ENCODE assay signal across 1 cellular context in genomic region chr7:100568176-100568935, GRCh38.
TF ChIP-seq lines count a peak whose summit lies in the region.

No MANE protein-coding gene starts in this region.

TF ChIP-seq in HepG2, 621 proteins besides CTCF, POLR2A, EP300 and RAD21 (continued from another document and continues in another):
- TF ChIP-seq ZNF766 (CRISPR knock-in tag; IDR thresholded peaks at IDR 0.05; ENCODE audit: borderline replicate concordance) (peak; percentile 59; the same call in 1 of the 2 replicates), ZNF614 (CRISPR knock-in tag; IDR thresholded peaks at IDR 0.05; ENCODE audit: borderline replicate concordance) (peak; percentile 47; the same call in 1 of the 2 replicates), ZNF788 (CRISPR knock-in tag; IDR thresholded peaks at IDR 0.05; ENCODE audit: borderline replicate concordance) (peak; percentile 95), CERS6 (CRISPR knock-in tag; IDR thresholded peaks at IDR 0.05) (no peak), ELF1 (CRISPR knock-in tag; IDR thresholded peaks at IDR 0.05) (peak; percentile 78), FOXK1 (CRISPR knock-in tag; IDR thresholded peaks at IDR 0.05; ENCODE audit: borderline replicate concordance, low read depth) (peak; percentile 80; the same call in 1 of the 2 replicates), ISX (CRISPR knock-in tag; conservative IDR thresholded peaks at IDR 0.05) (no peak), SIN3B (IDR thresholded peaks at IDR 0.05; ENCODE audit: low read length) (no peak), ZNF326 (CRISPR knock-in tag; IDR thresholded peaks at IDR 0.05; ENCODE audit: borderline replicate concordance) (peak; percentile 98), KIAA2018 (CRISPR knock-in tag; IDR thresholded peaks at IDR 0.05; ENCODE audit: borderline replicate concordance) (no peak; the same call in 1 of the 2 replicates), ATF3 (CRISPR knock-in tag; IDR thresholded peaks at IDR 0.05) (no peak; the same call in 1 of the 2 replicates), ZFX (CRISPR knock-in tag; IDR thresholded peaks at IDR 0.05; ENCODE audit: low read depth) (peak; percentile 85), JARID2 (CRISPR knock-in tag; IDR thresholded peaks at IDR 0.05; ENCODE audit: insufficient replicate concordance) (no peak), ZNF564 (CRISPR knock-in tag; IDR thresholded peaks at IDR 0.05) (no peak), PAF1 (CRISPR knock-in tag; IDR thresholded peaks at IDR 0.05) (peak; percentile 98), RAD51 (IDR thresholded peaks at IDR 0.05; ENCODE audit: borderline replicate concordance) (peak; percentile 62), ZFP36L1 (CRISPR knock-in tag; IDR thresholded peaks at IDR 0.05) (peak; percentile 49; the same call in 1 of the 2 replicates), ZFP1 (CRISPR knock-in tag; IDR thresholded peaks at IDR 0.05) (peak; percentile 48; the same call in 1 of the 2 replicates), ZNF276 (CRISPR knock-in tag; IDR thresholded peaks at IDR 0.05; ENCODE audit: low read depth) (peak; percentile 52), MED13 (CRISPR knock-in tag; IDR thresholded peaks at IDR 0.05) (0 out of 2 replicates have a peak, but pooled peaks have one; percentile 78), POGZ (CRISPR knock-in tag; IDR thresholded peaks at IDR 0.05) (peak; percentile 69; the same call in 1 of the 2 replicates), ETV5 (CRISPR knock-in tag; IDR thresholded peaks at IDR 0.05; ENCODE audit: borderline replicate concordance) (peak; percentile 26; the same call in 1 of the 2 replicates), FOXO1 (CRISPR knock-in tag; IDR thresholded peaks at IDR 0.05) (peak; percentile 74; the same call in 1 of the 2 replicates), ARID4A (CRISPR knock-in tag; IDR thresholded peaks at IDR 0.05; ENCODE audit: borderline replicate concordance) (peak; percentile 82; the same call in 1 of the 2 replicates), AKAP8 (CRISPR knock-in tag; IDR thresholded peaks at IDR 0.05) (peak; percentile 100)
- TF ChIP-seq, protein P1, sequence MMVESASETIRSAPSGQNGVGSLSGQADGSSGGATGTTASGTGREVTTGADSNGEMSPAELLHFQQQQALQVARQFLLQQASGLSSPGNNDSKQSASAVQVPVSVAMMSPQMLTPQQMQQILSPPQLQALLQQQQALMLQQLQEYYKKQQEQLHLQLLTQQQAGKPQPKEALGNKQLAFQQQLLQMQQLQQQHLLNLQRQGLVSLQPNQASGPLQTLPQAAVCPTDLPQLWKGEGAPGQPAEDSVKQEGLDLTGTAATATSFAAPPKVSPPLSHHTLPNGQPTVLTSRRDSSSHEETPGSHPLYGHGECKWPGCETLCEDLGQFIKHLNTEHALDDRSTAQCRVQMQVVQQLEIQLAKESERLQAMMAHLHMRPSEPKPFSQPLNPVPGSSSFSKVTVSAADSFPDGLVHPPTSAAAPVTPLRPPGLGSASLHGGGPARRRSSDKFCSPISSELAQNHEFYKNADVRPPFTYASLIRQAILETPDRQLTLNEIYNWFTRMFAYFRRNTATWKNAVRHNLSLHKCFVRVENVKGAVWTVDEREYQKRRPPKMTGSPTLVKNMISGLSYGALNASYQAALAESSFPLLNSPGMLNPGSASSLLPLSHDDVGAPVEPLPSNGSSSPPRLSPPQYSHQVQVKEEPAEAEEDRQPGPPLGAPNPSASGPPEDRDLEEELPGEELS (CRISPR knock-in tag; IDR thresholded peaks at IDR 0.05) = 0 out of 2 replicates have a peak, but pooled peaks have one; percentile 18
- TF ChIP-seq, protein P2, sequence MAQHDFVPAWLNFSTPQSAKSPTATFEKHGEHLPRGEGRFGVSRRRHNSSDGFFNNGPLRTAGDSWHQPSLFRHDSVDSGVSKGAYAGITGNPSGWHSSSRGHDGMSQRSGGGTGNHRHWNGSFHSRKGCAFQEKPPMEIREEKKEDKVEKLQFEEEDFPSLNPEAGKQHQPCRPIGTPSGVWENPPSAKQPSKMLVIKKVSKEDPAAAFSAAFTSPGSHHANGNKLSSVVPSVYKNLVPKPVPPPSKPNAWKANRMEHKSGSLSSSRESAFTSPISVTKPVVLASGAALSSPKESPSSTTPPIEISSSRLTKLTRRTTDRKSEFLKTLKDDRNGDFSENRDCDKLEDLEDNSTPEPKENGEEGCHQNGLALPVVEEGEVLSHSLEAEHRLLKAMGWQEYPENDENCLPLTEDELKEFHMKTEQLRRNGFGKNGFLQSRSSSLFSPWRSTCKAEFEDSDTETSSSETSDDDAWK (CRISPR knock-in tag; IDR thresholded peaks at IDR 0.05) = no peak
- TF ChIP-seq, protein P3, sequence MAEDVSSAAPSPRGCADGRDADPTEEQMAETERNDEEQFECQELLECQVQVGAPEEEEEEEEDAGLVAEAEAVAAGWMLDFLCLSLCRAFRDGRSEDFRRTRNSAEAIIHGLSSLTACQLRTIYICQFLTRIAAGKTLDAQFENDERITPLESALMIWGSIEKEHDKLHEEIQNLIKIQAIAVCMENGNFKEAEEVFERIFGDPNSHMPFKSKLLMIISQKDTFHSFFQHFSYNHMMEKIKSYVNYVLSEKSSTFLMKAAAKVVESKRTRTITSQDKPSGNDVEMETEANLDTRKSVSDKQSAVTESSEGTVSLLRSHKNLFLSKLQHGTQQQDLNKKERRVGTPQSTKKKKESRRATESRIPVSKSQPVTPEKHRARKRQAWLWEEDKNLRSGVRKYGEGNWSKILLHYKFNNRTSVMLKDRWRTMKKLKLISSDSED (CRISPR knock-in tag; IDR thresholded peaks at IDR 0.05) = no peak
- TF ChIP-seq, protein P4, sequence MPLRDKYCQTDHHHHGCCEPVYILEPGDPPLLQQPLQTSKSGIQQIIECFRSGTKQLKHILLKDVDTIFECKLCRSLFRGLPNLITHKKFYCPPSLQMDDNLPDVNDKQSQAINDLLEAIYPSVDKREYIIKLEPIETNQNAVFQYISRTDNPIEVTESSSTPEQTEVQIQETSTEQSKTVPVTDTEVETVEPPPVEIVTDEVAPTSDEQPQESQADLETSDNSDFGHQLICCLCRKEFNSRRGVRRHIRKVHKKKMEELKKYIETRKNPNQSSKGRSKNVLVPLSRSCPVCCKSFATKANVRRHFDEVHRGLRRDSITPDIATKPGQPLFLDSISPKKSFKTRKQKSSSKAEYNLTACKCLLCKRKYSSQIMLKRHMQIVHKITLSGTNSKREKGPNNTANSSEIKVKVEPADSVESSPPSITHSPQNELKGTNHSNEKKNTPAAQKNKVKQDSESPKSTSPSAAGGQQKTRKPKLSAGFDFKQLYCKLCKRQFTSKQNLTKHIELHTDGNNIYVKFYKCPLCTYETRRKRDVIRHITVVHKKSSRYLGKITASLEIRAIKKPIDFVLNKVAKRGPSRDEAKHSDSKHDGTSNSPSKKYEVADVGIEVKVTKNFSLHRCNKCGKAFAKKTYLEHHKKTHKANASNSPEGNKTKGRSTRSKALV (CRISPR knock-in tag; IDR thresholded peaks at IDR 0.05) = peak; percentile 84; the same call in 1 of the 2 replicates
